Comparison of ENCODE assay signal across 10 cellular contexts in the genomic region with DNA sequence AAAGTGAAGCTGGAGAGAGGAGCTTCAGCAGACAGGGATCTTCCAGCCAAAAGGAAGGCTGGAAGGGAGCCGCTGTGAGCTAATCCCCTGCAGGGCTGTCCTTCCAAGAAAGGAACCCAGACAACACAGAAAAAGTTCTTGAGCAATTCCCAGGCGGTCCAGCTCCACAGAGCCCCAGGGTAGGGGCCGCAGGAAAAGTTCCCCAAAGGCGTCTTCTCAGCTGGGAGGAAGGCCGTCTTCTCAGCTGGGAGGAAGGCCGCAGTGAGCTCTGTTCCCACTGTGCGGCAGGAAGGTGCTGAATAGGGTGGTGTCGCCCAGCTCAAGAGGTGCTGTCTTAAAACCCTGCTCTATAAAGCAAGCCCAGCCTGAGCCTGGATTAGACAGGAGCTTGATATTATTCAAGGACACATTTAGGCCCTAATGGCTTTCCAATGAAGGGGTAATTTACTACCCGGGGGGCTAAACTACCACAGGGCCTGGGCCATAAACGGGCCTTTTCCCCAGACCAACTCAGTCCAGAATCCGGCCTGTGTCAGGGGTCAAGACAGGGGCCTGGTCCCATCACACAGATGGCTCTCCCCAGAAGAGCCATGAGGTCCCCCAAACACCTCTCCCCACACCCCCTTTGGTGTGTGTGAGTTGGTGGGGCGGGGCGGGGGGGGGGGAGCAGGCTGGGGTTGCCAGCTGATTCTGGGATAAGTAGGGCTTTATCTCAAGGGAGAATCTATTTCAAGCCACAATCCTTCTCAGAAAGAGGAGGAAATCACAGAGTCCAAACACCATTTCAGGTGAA.
DNase-seq lines count a peak whose midpoint lies in the region; ATAC-seq and TF ChIP-seq lines count a peak whose summit lies in the region.
"Had no signal": no experiment of that assay in that cellular context is flagged by ENCODE, and none has a peak within 500 bp of the region (broad histone marks: within the 10 kb centered on the region; RNA-seq: fewer than 3 reads in every experiment).

No MANE protein-coding gene starts in this region.

- no peaks in the 10 kb centered on the region for H3K9me3 Mint-ChIP-seq in CD8-positive, alpha-beta memory T cell
- peaks cover 25% of the 10 kb centered on the region for H3K9me3 Mint-ChIP-seq in glutamatergic neuron (ENCODE audit: unreplicated experiment)

- DNase-seq in CD8-positive, alpha-beta memory T cell: peak in 1 of 5 donors; percentile 24
- no peak for DNase-seq in SK-N-MC (ENCODE audit: low read depth, low spot score)
- DNase-seq in glutamatergic neuron: no peak
- no peak for DNase-seq in trophoblast cell
- DNase-seq in NCI-H1092 treated with DMSO at 0.1 percent for 48 hours (lab: John Stamatoyannopoulos, UW): no peak
- no peak for DNase-seq in HuH-7 (ENCODE audit: low spot score)
- DNase-seq: cerebellar nuclear complex, NCI-H2081 had no signal

- H3K27me3 ChIP-seq in CD8-positive, alpha-beta memory T cell (ENCODE audit: insufficient read depth, low read length, poor library complexity, severe bottlenecking): no peaks in the 10 kb centered on the region
- no peaks in the 10 kb centered on the region for H3K27me3 ChIP-seq in trophoblast cell (ENCODE audit: insufficient read depth, low read length)

- peaks cover 47 to 69% (median 53%) of the 10 kb centered on the region in 3 donors for H3K4me1 Mint-ChIP-seq in CD8-positive, alpha-beta memory T cell
- peaks cover 21% of the 10 kb centered on the region for H3K4me1 Mint-ChIP-seq in glutamatergic neuron (ENCODE audit: low read depth, unreplicated experiment)

- no peaks in the 10 kb centered on the region for H3K36me3 ChIP-seq in CD8-positive, alpha-beta memory T cell (ENCODE audit: insufficient read depth, low read length)
- H3K36me3 ChIP-seq in SK-N-MC (ENCODE audit: insufficient read depth, low read length) (no peaks in the 10 kb centered on the region), trophoblast cell (ENCODE audit: control insufficient read depth in 1 of 2, insufficient read depth in 2 of 2, low read length in 2 of 2) (peaks cover 14 to 15% of the 10 kb centered on the region in 2 experiments)

- H2BK5ac ChIP-seq in trophoblast cell (ENCODE audit: low read depth, low read length, poor library complexity): peak overlapping the region; percentile 18

- H3K9ac ChIP-seq in SK-N-MC (ENCODE audit: insufficient read length) (no peak overlapping the region), trophoblast cell (ENCODE audit: low read length) (no peak overlapping the region)

- no peak overlapping the region for H3K14ac ChIP-seq in trophoblast cell (ENCODE audit: low read length)

- POLR2A ChIA-PET in CD8-positive, alpha-beta memory T cell (lab: Charles Lee): no interaction called here

- H3K27ac ChIP-seq in CD8-positive, alpha-beta memory T cell (ENCODE audit: low read depth, low read length): no peak overlapping the region
- H3K27ac ChIP-seq in SK-N-MC (peak overlapping the region; percentile 25; the same call in 1 of the 2 replicates), trophoblast cell (ENCODE audit: low read depth, low read length) (peak overlapping the region; percentile 4)

- no peak overlapping the region for H2BK12ac ChIP-seq in trophoblast cell (ENCODE audit: low read length)

- H3K27me3 Mint-ChIP-seq in CD8-positive, alpha-beta memory T cell: no peaks in the 10 kb centered on the region
- peaks cover 24% of the 10 kb centered on the region for H3K27me3 Mint-ChIP-seq in glutamatergic neuron (ENCODE audit: unreplicated experiment)

- H3K4me3 ChIP-seq in CD8-positive, alpha-beta memory T cell (ENCODE audit: low read length): no peak overlapping the region
- no peak overlapping the region for H3K4me3 ChIP-seq in SK-N-MC
- no peak overlapping the region for H3K4me3 ChIP-seq in trophoblast cell (ENCODE audit: low read depth, low read length)

- WGBS in trophoblast cell (ENCODE audit: extremely low coverage, insufficient coverage, insufficient read length): no CpG with 5 or more reads among the region's 13 CpGs

- H4K12ac ChIP-seq in trophoblast cell (ENCODE audit: low read depth, low read length): no peak overlapping the region

- no peak overlapping the region for H4K91ac ChIP-seq in trophoblast cell (ENCODE audit: low read depth, low read length)

- no peak overlapping the region for H4K8ac ChIP-seq in trophoblast cell (ENCODE audit: low read depth, low read length)

- peak overlapping the region; percentile 90 for H3K4me2 ChIP-seq in trophoblast cell (ENCODE audit: low read length)

- peaks cover 51% of the 10 kb centered on the region for H3K79me2 ChIP-seq in trophoblast cell (ENCODE audit: control insufficient read depth, insufficient read depth, low read length, poor library complexity)

- H3K79me1 ChIP-seq in trophoblast cell (ENCODE audit: low read length): peaks cover 19% of the 10 kb centered on the region

- no peak overlapping the region for H2BK120ac ChIP-seq in trophoblast cell (ENCODE audit: insufficient read depth, low read length, poor library complexity)

- ATAC-seq in activated CD4-positive, CD25-positive, alpha-beta regulatory T cell treated with anti-CD3 and anti-CD28 coated beads, Interleukin-2, amount 50 U/mL, for 24 hours: no peak
- no peak for ATAC-seq in GM18868 (IDR thresholded peaks at IDR 0.05; ENCODE audit: unreplicated experiment)

- H2AK5ac ChIP-seq in trophoblast cell (ENCODE audit: low read length): no peak overlapping the region

- H3K4me3 Mint-ChIP-seq in CD8-positive, alpha-beta memory T cell: peak overlapping the region; percentile 39 to 81 (median 75)
- peak overlapping the region; percentile 90 for H3K4me3 Mint-ChIP-seq in glutamatergic neuron (ENCODE audit: unreplicated experiment)

- peak overlapping the region in 6 of 8 donors; percentile 8 to 88 (median 56) for H3K27ac Mint-ChIP-seq in CD8-positive, alpha-beta memory T cell
- peak overlapping the region; percentile 60 for H3K27ac Mint-ChIP-seq in glutamatergic neuron (ENCODE audit: unreplicated experiment)

- no peak overlapping the region for H3K23ac ChIP-seq in trophoblast cell (ENCODE audit: low read length)

- peak overlapping the region; percentile 57 for H3K4ac ChIP-seq in trophoblast cell (ENCODE audit: low read depth, low read length)

- H3K4me1 ChIP-seq in CD8-positive, alpha-beta memory T cell (ENCODE audit: insufficient read depth, low read length): peaks cover 53% of the 10 kb centered on the region
- peaks cover 22 to 40% of the 10 kb centered on the region in 2 experiments for H3K4me1 ChIP-seq in trophoblast cell (ENCODE audit: control insufficient read depth in 1 of 2, insufficient read depth in 2 of 2, low read length in 2 of 2)

- CTCF ChIA-PET in CD8-positive, alpha-beta memory T cell (lab: Charles Lee): no interaction called here

- TF ChIP-seq CTCF in glutamatergic neuron (IDR thresholded peaks at IDR 0.05; ENCODE audit: partially characterized antibody, unreplicated experiment): no peak

- no peak overlapping the region for H2AFZ ChIP-seq in trophoblast cell (ENCODE audit: insufficient read depth, low read length, poor library complexity)

- peaks cover 0 to 10% (median 2%) of the 10 kb centered on the region in 3 donors for H3K36me3 Mint-ChIP-seq in CD8-positive, alpha-beta memory T cell
- peaks cover 3% of the 10 kb centered on the region for H3K36me3 Mint-ChIP-seq in glutamatergic neuron (ENCODE audit: unreplicated experiment)

- H3K18ac ChIP-seq in trophoblast cell (ENCODE audit: low read length): no peak overlapping the region

- H3K9me3 ChIP-seq in CD8-positive, alpha-beta memory T cell (ENCODE audit: low read length): no peaks in the 10 kb centered on the region
- no peaks in the 10 kb centered on the region for H3K9me3 ChIP-seq in SK-N-MC (ENCODE audit: low read depth, low read length)
- H3K9me3 ChIP-seq in trophoblast cell (ENCODE audit: insufficient read depth, low read depth, low read length): peaks cover 3% of the 10 kb centered on the region
